ENCODE assay signal across 8 cellular contexts in genomic region chr15:59371458-59372351, GRCh38. TPM values are rescaled to one million over a fixed set of nuclear protein-coding genes. Genes with fewer than 3 reads are reported as not detected.
DNase-seq lines count a peak whose midpoint lies in the region; ATAC-seq and TF ChIP-seq lines count a peak whose summit lies in the region.

No MANE protein-coding gene starts in this region.

- TF ChIP-seq POLR2A in heart left ventricle (IDR thresholded peaks at IDR 0.05): no peak

- peak overlapping the region; percentile 58 to 94 (median 70) for H3K4me3 ChIP-seq in BLaER1 treated with 17β-estradiol and CSF1 and Interleukin-3, amounts not matched to agents 10 nM and 100 nM
- H3K4me3 ChIP-seq in HUES6 (ENCODE audit: low read depth, low read length) (peak overlapping the region; percentile 83), heart left ventricle (peak overlapping the region; percentile 54 to 99 (median 88)), parathyroid adenoma (ENCODE audit: low read depth, low read length) (peak overlapping the region; percentile 85)

- DNase-seq in GM19238 (ENCODE audit: insufficient read length, low spot score) (peak; percentile 50), heart left ventricle (peak; percentile 32 to 62 (median 41)), OCI-M1 (lab: John Stamatoyannopoulos, UW) (no peak), HuH-7.5 (ENCODE audit: low spot score) (no peak)
- no peak for DNase-seq in activated T-helper 2 cell treated with anti-CD3 and anti-CD28 coated beads, Interferon-gamma antibody, Interleukin-2, Interleukin-4, amounts not matched to agents 10 μg/mL and 5 μg/mL and 100 μg/mL, durations not matched to agents 14 hours and 24 hours and 36 hours (ENCODE audit: low spot score)

- peaks cover 27 to 64% (median 59%) of the 10 kb centered on the region in 11 experiments for H3K27me3 ChIP-seq in BLaER1 treated with 17β-estradiol and CSF1 and Interleukin-3, amounts not matched to agents 10 nM and 100 nM
- peaks cover 15% of the 10 kb centered on the region; the same call in 1 of the 2 replicates for H3K27me3 ChIP-seq in HUES6 (ENCODE audit: control insufficient read depth, insufficient read depth, low read length)
- H3K27me3 ChIP-seq in heart left ventricle: no peaks in the 10 kb centered on the region
- no peaks in the 10 kb centered on the region for H3K27me3 ChIP-seq in parathyroid adenoma (ENCODE audit: control insufficient read depth, insufficient read depth, low read length)

- H3K9me3 ChIP-seq in BLaER1 treated with 17β-estradiol and CSF1 and Interleukin-3, amounts not matched to agents 10 nM and 100 nM (replicated peaks in 1 of 11): peaks cover 0 to 6% (median 0%) of the 10 kb centered on the region in 11 experiments; a peak in 1 of 22 replicates
- H3K9me3 ChIP-seq in HUES6 (ENCODE audit: control insufficient read depth, insufficient read depth, low read depth, low read length) (no peaks in the 10 kb centered on the region), heart left ventricle (no peaks in the 10 kb centered on the region), parathyroid adenoma (ENCODE audit: control insufficient read depth, low read length) (no peaks in the 10 kb centered on the region)

- TF ChIP-seq CTCF in heart left ventricle (IDR thresholded peaks at IDR 0.05) (no peak), parathyroid adenoma (IDR thresholded peaks at IDR 0.05) (no peak)

- H3K27ac ChIP-seq in BLaER1 treated with 17β-estradiol and CSF1 and Interleukin-3, amounts not matched to agents 10 nM and 100 nM: peak overlapping the region in 5 of 11 experiments; percentile 28 to 78 (median 62); a peak in 11 of 22 replicates
- peak overlapping the region; percentile 92 for H3K27ac ChIP-seq in HUES6 (ENCODE audit: low read depth, low read length)
- peak overlapping the region; percentile 82 to 98 (median 93) for H3K27ac ChIP-seq in heart left ventricle
- H3K27ac ChIP-seq in parathyroid adenoma: peak overlapping the region; percentile 97

- H3K27ac Mint-ChIP-seq in activated T-helper 2 cell treated with anti-CD3 and anti-CD28 coated beads, Interferon-gamma antibody, Interleukin-2, Interleukin-4, amounts not matched to agents 10 μg/mL and 5 μg/mL and 100 μg/mL, durations not matched to agents 14 hours and 24 hours and 36 hours: peak overlapping the region; percentile 77

- peaks cover 3 to 39% (median 17%) of the 10 kb centered on the region in 10 experiments; a peak in 19 of 20 replicates for H3K4me1 ChIP-seq in BLaER1 treated with 17β-estradiol and CSF1 and Interleukin-3, amounts not matched to agents 10 nM and 100 nM
- H3K4me1 ChIP-seq in HUES6 (ENCODE audit: control insufficient read depth, insufficient read depth, low read length) (peaks cover 21% of the 10 kb centered on the region), heart left ventricle (peaks cover 0 to 34% (median 10%) of the 10 kb centered on the region in 12 donors), parathyroid adenoma (no peaks in the 10 kb centered on the region)

- peak overlapping the region; percentile 93 for H2AFZ ChIP-seq in parathyroid adenoma

- peak overlapping the region; percentile 85 to 100 (median 97) for H3K4me2 ChIP-seq in BLaER1 treated with 17β-estradiol and CSF1 and Interleukin-3, amounts not matched to agents 10 nM and 100 nM
- peak overlapping the region; percentile 78 for H3K4me2 ChIP-seq in parathyroid adenoma (ENCODE audit: low read length)

- peaks cover 31% of the 10 kb centered on the region for H3K4me1 Mint-ChIP-seq in activated T-helper 2 cell treated with anti-CD3 and anti-CD28 coated beads, Interferon-gamma antibody, Interleukin-2, Interleukin-4, amounts not matched to agents 10 μg/mL and 5 μg/mL and 100 μg/mL, durations not matched to agents 14 hours and 24 hours and 36 hours (ENCODE audit: low read depth)

- no peaks in the 10 kb centered on the region for H3K9me3 Mint-ChIP-seq in activated T-helper 2 cell treated with anti-CD3 and anti-CD28 coated beads, Interferon-gamma antibody, Interleukin-2, Interleukin-4, amounts not matched to agents 10 μg/mL and 5 μg/mL and 100 μg/mL, durations not matched to agents 14 hours and 24 hours and 36 hours

- peak in 2 of 4 donors; percentile 26 to 55 for ATAC-seq in heart left ventricle

- peaks cover 37% of the 10 kb centered on the region for H3K27me3 Mint-ChIP-seq in activated T-helper 2 cell treated with anti-CD3 and anti-CD28 coated beads, Interferon-gamma antibody, Interleukin-2, Interleukin-4, amounts not matched to agents 10 μg/mL and 5 μg/mL and 100 μg/mL, durations not matched to agents 14 hours and 24 hours and 36 hours (ENCODE audit: low read depth)

- peak overlapping the region; percentile 32 to 89 (median 61); a peak in 21 of 22 replicates for H3K9ac ChIP-seq in BLaER1 treated with 17β-estradiol and CSF1 and Interleukin-3, amounts not matched to agents 10 nM and 100 nM
- H3K9ac ChIP-seq in HUES6 (ENCODE audit: low read length) (peak overlapping the region; percentile 93), parathyroid adenoma (no peak overlapping the region)

- peaks cover 15% of the 10 kb centered on the region for H3K36me3 Mint-ChIP-seq in activated T-helper 2 cell treated with anti-CD3 and anti-CD28 coated beads, Interferon-gamma antibody, Interleukin-2, Interleukin-4, amounts not matched to agents 10 μg/mL and 5 μg/mL and 100 μg/mL, durations not matched to agents 14 hours and 24 hours and 36 hours (ENCODE audit: low read depth)

- H3K4me3 Mint-ChIP-seq in activated T-helper 2 cell treated with anti-CD3 and anti-CD28 coated beads, Interferon-gamma antibody, Interleukin-2, Interleukin-4, amounts not matched to agents 10 μg/mL and 5 μg/mL and 100 μg/mL, durations not matched to agents 14 hours and 24 hours and 36 hours (ENCODE audit: low read depth): peak overlapping the region; percentile 95

- H3K79me2 ChIP-seq in parathyroid adenoma: no peaks in the 10 kb centered on the region

- H3K36me3 ChIP-seq in BLaER1 treated with 17β-estradiol and CSF1 and Interleukin-3, amounts not matched to agents 10 nM and 100 nM: no peaks in the 10 kb centered on the region
- no peaks in the 10 kb centered on the region; the same call in 1 of the 2 replicates for H3K36me3 ChIP-seq in HUES6 (ENCODE audit: control insufficient read depth, insufficient read depth, low read length)
- H3K36me3 ChIP-seq in heart left ventricle: no peaks in the 10 kb centered on the region
- H3K36me3 ChIP-seq in parathyroid adenoma (ENCODE audit: control insufficient read depth, insufficient read depth, low read length): no peaks in the 10 kb centered on the region

- 0 to 1% (median 1%) methylated on average over 46 to 93 of the region's 93 CpGs for whole genome bisulfite sequencing in heart left ventricle, 4 donors

- intact Hi-C loops in activated T-helper 2 cell treated with anti-CD3 and anti-CD28 coated beads, Interferon-gamma antibody, Interleukin-2, Interleukin-4, amounts not matched to agents 10 μg/mL and 5 μg/mL and 100 μg/mL, durations not matched to agents 14 hours and 24 hours and 36 hours (cut with micrococcal nuclease): loop anchor here (5.0 to 10.0 kb wide), 3 partner anchors 114 to 194 kb away; no protein-coding TSS in a partner anchor
- intact Hi-C loops in heart left ventricle (cut with DNase I): loop anchor here (2.0 to 10.0 kb wide), 13 partner anchors 63 to 387 kb away; partner anchors contain the start of genes FAM81A (in 7 of the 10) and RNF111 (in 3 of the 10)

- H4K20me1 ChIP-seq in BLaER1 treated with 17β-estradiol and CSF1 and Interleukin-3, amounts not matched to agents 10 nM and 100 nM: peaks cover 0 to 31% (median 0%) of the 10 kb centered on the region in 11 experiments; a peak in 6 of 22 replicates

RNA-seq across cellular contexts. Expression of gene MYO1E, which starts 1.0 kb away (rescaled TPM):
- 71.3 and 72.7 TPM in 2 replicates for total RNA-seq in activated T-helper 2 cell treated with anti-CD3 and anti-CD28 coated beads, Interferon-gamma antibody, Interleukin-2, Interleukin-4, amounts not matched to agents 10 μg/mL and 5 μg/mL and 100 μg/mL, durations not matched to agents 14 hours and 24 hours and 36 hours
- total RNA-seq in heart left ventricle: 10 to 100 TPM; 12.0 to 98.6 (median 28.2) TPM
- polyA plus RNA-seq in heart left ventricle: 1 to 10 TPM; 8.5 to 9.8 TPM

Comparison
In these comparisons a context has a peak if more than half of its experiments do, and no peak if none do; other contexts are left out.
1. DNase-seq: peak in GM19238 (single experiment) and heart left ventricle (5 of 5); none in activated T-helper 2 cell treated with anti-CD3 and anti-CD28 coated beads, Interferon-gamma antibody, Interleukin-2, Interleukin-4, amounts not matched to agents 10 μg/mL and 5 μg/mL and 100 μg/mL, durations not matched to agents 14 hours and 24 hours and 36 hours (single experiment), OCI-M1 (single experiment) and HuH-7.5 (single experiment).
2. Peak in every context shown above with its lines, with median percentiles within 50 percentile points of each other: H3K4me3 ChIP-seq.